8 cellular contexts compared by ENCODE assay signal in genomic region chr3:48157950-48158376, GRCh38. TPM values are rescaled to one million over a fixed set of nuclear protein-coding genes. Genes with fewer than 3 reads are reported as not detected.
DNase-seq lines count a peak whose midpoint lies in the region; ATAC-seq lines count a peak whose summit lies in the region.

No MANE protein-coding gene starts in this region.

- no peak overlapping the region for H3K4me3 ChIP-seq in CD4-positive, CD25-positive, alpha-beta regulatory T cell (ENCODE audit: low read depth, low read length)
- H3K4me3 ChIP-seq in Jurkat, Clone E6-1 (ENCODE audit: low read length) = no peak overlapping the region

- H3K27ac Mint-ChIP-seq in CD4-positive, CD25-positive, alpha-beta regulatory T cell = no peak overlapping the region

- no peaks in the 10 kb centered on the region for H3K36me3 ChIP-seq in CD4-positive, CD25-positive, alpha-beta regulatory T cell (ENCODE audit: control insufficient read depth, insufficient read depth, low read length)

- ATAC-seq in CD4-positive, CD25-positive, alpha-beta regulatory T cell (ENCODE audit: low read depth in 2 of 2) = no peak
- no peak for ATAC-seq in HG03439 (IDR thresholded peaks at IDR 0.05; ENCODE audit: unreplicated experiment)

- H3K4me3 Mint-ChIP-seq in CD4-positive, CD25-positive, alpha-beta regulatory T cell = no peak overlapping the region

- H3K4me1 ChIP-seq in CD4-positive, CD25-positive, alpha-beta regulatory T cell (ENCODE audit: control insufficient read depth, insufficient read depth, low read length, poor library complexity, severe bottlenecking) = no peaks in the 10 kb centered on the region

- no peak overlapping the region for H3K27ac ChIP-seq in CD4-positive, CD25-positive, alpha-beta regulatory T cell (ENCODE audit: insufficient read depth, low read length, poor library complexity, severe bottlenecking)

- peak; percentile 6 to 61 (median 15) for DNase-seq in CD4-positive, CD25-positive, alpha-beta regulatory T cell
- peak; percentile 27 for DNase-seq in Jurkat, Clone E6-1 (ENCODE audit: low read depth, low spot score)
- peak; percentile 50 for DNase-seq in activated CD4-positive, CD25-positive, alpha-beta regulatory T cell treated with anti-CD3 and anti-CD28 coated beads, Interleukin-2, amount 50 U/mL, for 72 hours
- DNase-seq in ecto neural progenitor cell (ENCODE audit: low spot score) (peak; percentile 78), lung microvascular endothelial cell (ENCODE audit: low read depth in 2 of 2) (peak; percentile 76 to 80), occipital lobe (lab: John Stamatoyannopoulos, UW) (no peak)
- DNase-seq in stimulated activated CD8-positive, alpha-beta memory T cell treated with anti-CD3 and anti-CD28 coated beads, Interleukin-4, amount 100 ng/mL, for 24 hours (ENCODE audit: low read depth) = peak; percentile 22

- no peaks in the 10 kb centered on the region for H3K9me3 ChIP-seq in CD4-positive, CD25-positive, alpha-beta regulatory T cell (ENCODE audit: control insufficient read depth in 2 of 2, low read length in 2 of 2)

- no peaks in the 10 kb centered on the region for H3K27me3 ChIP-seq in CD4-positive, CD25-positive, alpha-beta regulatory T cell (ENCODE audit: control insufficient read depth, insufficient read depth, low read length)

- H3K4me1 Mint-ChIP-seq in CD4-positive, CD25-positive, alpha-beta regulatory T cell = no peaks in the 10 kb centered on the region

- H3K36me3 Mint-ChIP-seq in CD4-positive, CD25-positive, alpha-beta regulatory T cell = no peaks in the 10 kb centered on the region

- no peaks in the 10 kb centered on the region for H3K27me3 Mint-ChIP-seq in CD4-positive, CD25-positive, alpha-beta regulatory T cell

- H3K9me3 Mint-ChIP-seq in CD4-positive, CD25-positive, alpha-beta regulatory T cell = no peaks in the 10 kb centered on the region

RNA-seq across cellular contexts. Expression of gene CDC25A, which starts 30.3 kb away (rescaled TPM):
- total RNA-seq in CD4-positive, CD25-positive, alpha-beta regulatory T cell = 0.72 TPM
- under 1 TPM in 3 of 4 donors, not detected in 1; 0.06 to 0.78 (median 0.13) TPM for polyA plus RNA-seq in CD4-positive, CD25-positive, alpha-beta regulatory T cell
- 25.8 TPM for polyA plus RNA-seq in Jurkat, Clone E6-1 (2012; ENCODE audit: insufficient read depth, insufficient read length)
- total RNA-seq in lung microvascular endothelial cell = 5.0 and 7.0 TPM in 2 replicates
- 3.7 TPM for total RNA-seq in occipital lobe
